ENCODE assay signal across 1 cellular context in the genomic region with DNA sequence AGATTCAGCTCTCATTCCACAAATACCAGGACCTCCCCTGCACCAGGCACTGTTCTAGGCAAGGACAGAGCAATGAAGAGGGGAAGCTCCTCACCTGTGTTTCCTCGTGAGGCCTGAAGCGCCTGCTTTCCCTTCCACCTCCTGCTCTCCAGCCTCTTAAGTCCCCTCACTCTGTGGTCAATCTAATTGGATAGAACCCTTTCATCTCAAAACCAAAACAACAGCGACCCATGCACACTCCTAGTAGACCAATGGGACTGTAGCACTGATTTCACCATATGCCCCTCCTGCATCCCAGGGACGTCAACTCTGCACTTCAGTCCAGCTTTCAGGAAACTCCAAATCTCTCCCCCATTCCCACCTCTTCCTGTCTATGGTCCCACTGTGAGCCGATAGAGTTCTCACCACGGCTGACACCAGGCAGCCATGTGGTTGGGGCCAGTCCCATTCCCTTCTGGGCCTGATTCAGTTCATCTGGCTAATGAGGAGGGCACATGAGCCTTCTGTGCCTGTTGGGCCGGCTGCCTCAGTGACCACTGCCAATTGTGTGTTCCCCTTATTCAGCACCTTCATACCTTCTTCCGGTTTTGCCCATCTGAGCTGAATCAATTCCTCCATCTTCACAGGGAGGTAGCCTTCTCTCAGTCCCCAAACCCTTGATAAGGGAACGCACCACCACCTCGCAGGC.
TF ChIP-seq lines count a peak whose summit lies in the region.

No MANE protein-coding gene starts in this region.

TF ChIP-seq in HepG2, 621 proteins besides CTCF, POLR2A, EP300 and RAD21:
- TF ChIP-seq ZNF605 (CRISPR knock-in tag; IDR thresholded peaks at IDR 0.05) (0 out of 2 replicates have a peak, but pooled peaks have one; percentile 34), TMF1 (CRISPR knock-in tag; IDR thresholded peaks at IDR 0.05; ENCODE audit: low read depth) (no peak)
